ENCODE assay signal across 28 cellular contexts in the genomic region with DNA sequence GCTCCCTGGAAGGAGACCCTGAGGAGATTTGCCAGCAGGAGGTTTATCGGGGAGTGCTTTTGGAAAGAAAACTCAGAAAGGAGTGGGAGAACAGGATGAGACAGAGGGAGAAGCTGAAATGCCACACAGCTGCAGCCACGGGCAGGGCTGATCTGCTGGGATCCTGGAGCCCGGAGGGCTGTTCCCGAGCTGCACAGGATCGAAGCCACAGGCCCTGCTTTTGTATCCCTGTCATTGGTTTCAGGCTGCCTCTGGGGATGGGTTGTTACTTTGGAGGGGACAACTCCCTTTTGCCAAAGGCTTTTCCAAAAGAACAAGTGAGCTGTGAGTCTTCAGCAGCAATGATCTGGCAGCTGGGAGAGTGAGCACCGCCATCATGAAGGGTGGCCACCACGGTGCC.
DNase-seq lines count a peak whose midpoint lies in the region; ATAC-seq, FAIRE-seq and TF ChIP-seq lines count a peak whose summit lies in the region.
"Had no signal": no experiment of that assay in that cellular context is flagged by ENCODE, and none has a peak within 500 bp of the region (broad histone marks: within the 10 kb centered on the region; RNA-seq: fewer than 3 reads in every experiment).

No MANE protein-coding gene starts in this region.

- DNase-seq in ELF-1 (ENCODE audit: low read depth, low spot score) (peak; percentile 46), WTC11 (ENCODE audit: low spot score) (no peak), mesenchymal stem cell (no peak), testis (no peak), foreskin keratinocyte (no peak), pancreas (no peak), inferior parietal cortex (ENCODE audit: extremely low spot score) (no peak)
- DNase-seq: C1 segment of cervical spinal cord; Caco-2; CD8-positive, alpha-beta T cell; DMS79; EL; GF-D8; HFFc6; Karpas-422; NCI-H1092; NCI-H1417 treated with DMSO at 0.1 percent for 48 hours; NCI-H1694 treated with DMSO at 0.1 percent for 48 hours; NCI-H2081; NCI-H226; NCI-H510A; OCI-M1; SIG-M5 had no signal

- H3K4me1 Mint-ChIP-seq in WTC11 = peaks cover 48% of the 10 kb centered on the region

- peak; percentile 31; the same call in 1 of the 2 replicates for ATAC-seq in WTC11
- ATAC-seq in foreskin keratinocyte = no peak
- ATAC-seq in pancreas = no peak
- ATAC-seq: CD8-positive, alpha-beta T cell; HepG2 had no signal

- no peak overlapping the region for H4K8ac ChIP-seq in mesenchymal stem cell (ENCODE audit: low read length)

- H3K9me3 Mint-ChIP-seq in WTC11 = peaks cover 11% of the 10 kb centered on the region
- H3K9me3 Mint-ChIP-seq: CD8-positive, alpha-beta T cell had no signal

- no peak overlapping the region for H2BK120ac ChIP-seq in mesenchymal stem cell (ENCODE audit: low read depth, low read length)

- POLR2A ChIA-PET in WTC11 (lab: Charles Lee) = no interaction called here

- H3K27me3 ChIP-seq in mesenchymal stem cell (ENCODE audit: control insufficient read depth in 1 of 2, insufficient read depth in 1 of 2, low read length in 2 of 2) (peaks cover 6 to 30% of the 10 kb centered on the region in 2 experiments), testis (no peaks in the 10 kb centered on the region), foreskin keratinocyte (peaks cover 46% of the 10 kb centered on the region), pancreas (no peaks in the 10 kb centered on the region)

- H3K9me3 ChIP-seq in mesenchymal stem cell (ENCODE audit: control insufficient read depth, low read length) (peaks cover 4% of the 10 kb centered on the region), testis (no peaks in the 10 kb centered on the region), pancreas (no peaks in the 10 kb centered on the region)
- H3K9me3 ChIP-seq: Caco-2 had no signal

- peak overlapping the region in 1 of 2 experiments; percentile 8 for H3K18ac ChIP-seq in mesenchymal stem cell (ENCODE audit: low read depth in 1 of 2, low read length in 2 of 2)

- no peaks in the 10 kb centered on the region for H3K27me3 Mint-ChIP-seq in WTC11 (ENCODE audit: low read depth)

- no peak overlapping the region for H4K91ac ChIP-seq in mesenchymal stem cell (ENCODE audit: low read length)

- no peak overlapping the region for H3K9ac ChIP-seq in mesenchymal stem cell (ENCODE audit: low read length)

- intact Hi-C loops in testis (cut with DNase I; ENCODE audit: low total_unique reads) (no loop called here), pancreas (cut with DNase I) (no loop called here)

- H2BK15ac ChIP-seq in mesenchymal stem cell (ENCODE audit: low read depth, poor library complexity, severe bottlenecking) = peak overlapping the region; percentile 62

- H3K23ac ChIP-seq in mesenchymal stem cell (ENCODE audit: low read length in 2 of 2) = no peak overlapping the region

- H3K36me3 ChIP-seq in mesenchymal stem cell (ENCODE audit: control insufficient read depth in 1 of 2, insufficient read depth in 2 of 2, low read depth in 1 of 2, low read length in 2 of 2) (no peaks in the 10 kb centered on the region), testis (ENCODE audit: low read depth, missing control alignments) (no peaks in the 10 kb centered on the region), pancreas (no peaks in the 10 kb centered on the region)

- 79% methylated on average over 7 of the region's 7 CpGs for WGBS in mesenchymal stem cell
- 24 to 33% methylated on average over 7 of the region's 7 CpGs for WGBS in testis, 2 donors
- 65 to 77% methylated on average over 7 of the region's 7 CpGs for WGBS in pancreas, 2 donors

- no peak for TF ChIP-seq POLR2A in testis (IDR thresholded peaks at IDR 0.05)

- H3K4ac ChIP-seq in mesenchymal stem cell (ENCODE audit: low read depth in 1 of 2, low read length in 2 of 2) = no peak overlapping the region

- no peak overlapping the region for H2BK12ac ChIP-seq in mesenchymal stem cell (ENCODE audit: low read length in 2 of 2)

- TF ChIP-seq CTCF in WTC11 (IDR thresholded peaks at IDR 0.05) (no peak), testis (IDR thresholded peaks at IDR 0.05) (no peak), foreskin keratinocyte (conservative IDR thresholded peaks at IDR 0.05) (no peak), pancreas (IDR thresholded peaks at IDR 0.05) (no peak)

- H3K4me1 ChIP-seq in mesenchymal stem cell (ENCODE audit: control insufficient read depth, insufficient read depth, low read depth, low read length) = no peaks in the 10 kb centered on the region
- peaks cover 35% of the 10 kb centered on the region for H3K4me1 ChIP-seq in testis
- H3K4me1 ChIP-seq in foreskin keratinocyte = no peaks in the 10 kb centered on the region
- no peaks in the 10 kb centered on the region for H3K4me1 ChIP-seq in pancreas
- H3K4me1 ChIP-seq: Caco-2 had no signal

- H3K36me3 Mint-ChIP-seq in WTC11 = no peaks in the 10 kb centered on the region
- H3K36me3 Mint-ChIP-seq: CD8-positive, alpha-beta T cell had no signal

- H3K4me3 ChIP-seq in mesenchymal stem cell (ENCODE audit: insufficient read depth in 1 of 2, low read depth in 1 of 2, low read length in 2 of 2) (no peak overlapping the region), testis (peak overlapping the region; percentile 1 to 2), pancreas (no peak overlapping the region)
- H3K4me3 ChIP-seq: SK-N-MC had no signal

- H3K14ac ChIP-seq in mesenchymal stem cell (ENCODE audit: low read length in 2 of 2) = no peak overlapping the region

- FAIRE-seq in pancreas (lab: Jason Lieb, UNC) = no peak
- FAIRE-seq: GM12891, H54, HepG2, RCC 7860 had no signal

- H3K27ac ChIP-seq in mesenchymal stem cell (ENCODE audit: low read length, poor library complexity, severe bottlenecking) = no peak overlapping the region
- H3K27ac ChIP-seq in testis = peak overlapping the region; percentile 8 to 33
- H3K27ac ChIP-seq in foreskin keratinocyte = no peak overlapping the region
- H3K27ac ChIP-seq in pancreas = no peak overlapping the region
- H3K27ac ChIP-seq: SK-N-MC had no signal

- CTCF ChIA-PET in WTC11 (lab: Charles Lee) = interaction anchor here (0.8 to 1.3 kb wide), 2 partner anchors 58 to 67 kb away, joined by 3 read pairs; no protein-coding TSS in a partner anchor

- H3K4me2 ChIP-seq in mesenchymal stem cell (ENCODE audit: low read length, poor library complexity, severe bottlenecking) = no peak overlapping the region

- H3K27ac Mint-ChIP-seq in WTC11 = no peak overlapping the region
- H3K27ac Mint-ChIP-seq: CD8-positive, alpha-beta T cell; HFFc6 had no signal

- H3K79me1 ChIP-seq in mesenchymal stem cell (replicated peaks; ENCODE audit: low read length, poor library complexity, severe bottlenecking) = no peaks in the 10 kb centered on the region

- no peak overlapping the region for H2AK5ac ChIP-seq in mesenchymal stem cell (ENCODE audit: low read length, severe bottlenecking)

- H2BK5ac ChIP-seq in mesenchymal stem cell (ENCODE audit: low read depth, low read length, poor library complexity, severe bottlenecking) = no peak overlapping the region

- no peak overlapping the region for H3K4me3 Mint-ChIP-seq in WTC11
- H3K4me3 Mint-ChIP-seq: CD8-positive, alpha-beta T cell; HFFc6 had no signal

- no peak overlapping the region for H2AFZ ChIP-seq in mesenchymal stem cell (ENCODE audit: low read depth, low read length)

TF ChIP-seq in WTC11, 78 proteins besides CTCF, POLR2A, EP300 and RAD21 (continues in another document):
- no peak for TF ChIP-seq SMAD4 (CRISPR knock-in tag; IDR thresholded peaks at IDR 0.05)
- TF ChIP-seq IRF1 (CRISPR knock-in tag; IDR thresholded peaks at IDR 0.05) = no peak
- no peak for TF ChIP-seq ESRRA (CRISPR knock-in tag; IDR thresholded peaks at IDR 0.05; ENCODE audit: borderline replicate concordance)
- TF ChIP-seq NR2C2 (CRISPR knock-in tag; IDR thresholded peaks at IDR 0.05) = no peak
- TF ChIP-seq JAZF1 (CRISPR knock-in tag; IDR thresholded peaks at IDR 0.05) = no peak
- no peak for TF ChIP-seq NR1H2 (CRISPR knock-in tag; IDR thresholded peaks at IDR 0.05)
- no peak for TF ChIP-seq CBFB (CRISPR knock-in tag; IDR thresholded peaks at IDR 0.05; ENCODE audit: low read depth)
- TF ChIP-seq E2F5 (CRISPR knock-in tag; IDR thresholded peaks at IDR 0.05) = no peak
- TF ChIP-seq MXD4 (CRISPR knock-in tag; IDR thresholded peaks at IDR 0.05; ENCODE audit: borderline replicate concordance) = no peak
- TF ChIP-seq TEAD1 (CRISPR knock-in tag; IDR thresholded peaks at IDR 0.05) = no peak
- TF ChIP-seq, protein P1, sequence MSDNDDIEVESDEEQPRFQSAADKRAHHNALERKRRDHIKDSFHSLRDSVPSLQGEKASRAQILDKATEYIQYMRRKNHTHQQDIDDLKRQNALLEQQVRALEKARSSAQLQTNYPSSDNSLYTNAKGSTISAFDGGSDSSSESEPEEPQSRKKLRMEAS (CRISPR knock-in tag; IDR thresholded peaks at IDR 0.05) = no peak
- TF ChIP-seq SP1 (CRISPR knock-in tag; conservative IDR thresholded peaks at IDR 0.05) = no peak
- TF ChIP-seq JUN (CRISPR knock-in tag; IDR thresholded peaks at IDR 0.05) = no peak

Comparison
In these comparisons a context has a peak if more than half of its experiments do, and no peak if none do; other contexts are left out.
1. H3K27ac ChIP-seq: peak in testis (2 of 2); none in mesenchymal stem cell (single experiment), foreskin keratinocyte (single experiment) and pancreas (0 of 4).
2. H3K4me3 ChIP-seq: peak in testis (2 of 2); none in mesenchymal stem cell (0 of 2) and pancreas (0 of 4).